ENCODE assay signal across 24 cellular contexts in the genomic region with DNA sequence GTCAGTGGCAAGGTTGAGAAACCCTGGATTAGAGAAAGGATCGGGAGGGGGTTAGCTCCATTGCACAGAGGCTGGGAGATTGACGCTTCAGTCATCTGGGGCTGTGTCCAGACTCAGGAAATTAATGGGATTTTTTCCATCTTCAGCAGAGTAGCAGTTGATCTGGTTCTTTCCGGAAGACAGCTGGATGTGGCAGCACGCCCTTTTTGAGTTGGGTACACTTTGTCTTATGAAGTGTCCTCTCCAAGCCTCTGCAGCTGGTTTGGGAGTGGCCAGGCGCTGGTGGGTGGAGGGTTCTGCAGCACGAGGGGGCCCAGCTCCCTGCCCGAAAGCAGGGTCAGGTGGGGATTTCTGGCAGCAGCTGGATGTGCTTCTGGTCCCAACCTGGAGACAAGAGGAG.
DNase-seq lines count a peak whose midpoint lies in the region; ATAC-seq, FAIRE-seq and TF ChIP-seq lines count a peak whose summit lies in the region.
"Had no signal": no experiment of that assay in that cellular context is flagged by ENCODE, and none has a peak within 500 bp of the region (broad histone marks: within the 10 kb centered on the region; RNA-seq: fewer than 3 reads in every experiment).

No MANE protein-coding gene starts in this region.

- FAIRE-seq in H54 (lab: Jason Lieb, UNC): no peak
- FAIRE-seq: GM12892 had no signal

- H2AFZ ChIP-seq in mesenchymal stem cell (ENCODE audit: low read depth, low read length): no peak overlapping the region

- peaks cover 22% of the 10 kb centered on the region for H3K27me3 Mint-ChIP-seq in brain

- H3K79me1 ChIP-seq in mesenchymal stem cell (replicated peaks; ENCODE audit: low read length, poor library complexity, severe bottlenecking): no peaks in the 10 kb centered on the region

- no peak overlapping the region for H4K8ac ChIP-seq in mesenchymal stem cell (ENCODE audit: low read length)

- no peak overlapping the region for H4K91ac ChIP-seq in mesenchymal stem cell (ENCODE audit: low read length)

- no peak overlapping the region for H2BK120ac ChIP-seq in mesenchymal stem cell (ENCODE audit: low read depth, low read length)

- H3K4me1 ChIP-seq in gastrocnemius medialis: no peaks in the 10 kb centered on the region
- H3K4me1 ChIP-seq in mesenchymal stem cell (ENCODE audit: control insufficient read depth, insufficient read depth, low read depth, low read length): no peaks in the 10 kb centered on the region

- H3K23ac ChIP-seq in mesenchymal stem cell (ENCODE audit: low read length in 2 of 2): no peak overlapping the region

- peaks cover 44% of the 10 kb centered on the region for H3K4me1 Mint-ChIP-seq in brain
- H3K4me1 Mint-ChIP-seq: CD8-positive, alpha-beta memory T cell had no signal

- no peaks in the 10 kb centered on the region for H3K36me3 Mint-ChIP-seq in brain
- H3K36me3 Mint-ChIP-seq: CD8-positive, alpha-beta memory T cell had no signal

- H3K27ac ChIP-seq in gastrocnemius medialis (no peak overlapping the region), mesenchymal stem cell (ENCODE audit: low read length, poor library complexity, severe bottlenecking) (no peak overlapping the region)
- H3K27ac ChIP-seq: C4-2B, HL-60, RWPE1 had no signal

- in situ Hi-C loops in gastrocnemius medialis (cut with MboI; ENCODE audit: low sequenced_read_pairs in 4 of 4): no loop called here

- H3K36me3 ChIP-seq in gastrocnemius medialis (no peaks in the 10 kb centered on the region), mesenchymal stem cell (ENCODE audit: control insufficient read depth in 1 of 2, insufficient read depth in 2 of 2, low read depth in 1 of 2, low read length in 2 of 2) (no peaks in the 10 kb centered on the region)

- H3K4me3 Mint-ChIP-seq in brain: no peak overlapping the region
- H3K4me3 Mint-ChIP-seq: CD8-positive, alpha-beta memory T cell had no signal

- H3K9me3 Mint-ChIP-seq in brain: peaks cover 0 to 4% (median 0%) of the 10 kb centered on the region in 5 experiments

- H2AK5ac ChIP-seq in mesenchymal stem cell (ENCODE audit: low read length, severe bottlenecking): no peak overlapping the region

- H3K14ac ChIP-seq in mesenchymal stem cell (ENCODE audit: low read length in 2 of 2): no peak overlapping the region

- TF ChIP-seq CTCF in brain (conservative IDR thresholded peaks at IDR 0.05) (no peak), gastrocnemius medialis (IDR thresholded peaks at IDR 0.05 in 4 of 5, conservative IDR thresholded peaks at IDR 0.05 in 1 of 5) (no peak)

- H3K4me2 ChIP-seq in mesenchymal stem cell (ENCODE audit: low read length, poor library complexity, severe bottlenecking): no peak overlapping the region

- no peak overlapping the region for H3K18ac ChIP-seq in mesenchymal stem cell (ENCODE audit: low read depth in 1 of 2, low read length in 2 of 2)

- no peak overlapping the region for H3K9ac ChIP-seq in mesenchymal stem cell (ENCODE audit: low read length)

- no peak overlapping the region for H2BK12ac ChIP-seq in mesenchymal stem cell (ENCODE audit: low read length in 2 of 2)

- no peak overlapping the region for H2BK15ac ChIP-seq in mesenchymal stem cell (ENCODE audit: low read depth, poor library complexity, severe bottlenecking)

- no peak for TF ChIP-seq POLR2A in gastrocnemius medialis (IDR thresholded peaks at IDR 0.05)
- TF ChIP-seq POLR2A in H54 (IDR thresholded peaks at IDR 0.05; ENCODE audit: low read depth, low read length): no peak

- H3K27ac Mint-ChIP-seq in brain: peak overlapping the region in 3 of 5 experiments; percentile 7 to 63 (median 51)
- H3K27ac Mint-ChIP-seq: CD8-positive, alpha-beta memory T cell had no signal

- H3K4ac ChIP-seq in mesenchymal stem cell (ENCODE audit: low read depth in 1 of 2, low read length in 2 of 2): no peak overlapping the region

- ATAC-seq in gastrocnemius medialis: peak; percentile 67 to 72
- ATAC-seq: HCT116, Panc1, SK-N-SH treated with all-trans-retinoic acid at 6 μM for 48 hours had no signal

- H3K27me3 ChIP-seq in gastrocnemius medialis (peaks cover 0 to 35% (median 0%) of the 10 kb centered on the region in 3 donors), mesenchymal stem cell (ENCODE audit: control insufficient read depth in 1 of 2, insufficient read depth in 1 of 2, low read length in 2 of 2) (peaks cover 0 to 57% of the 10 kb centered on the region in 2 experiments)

- DNase-seq in DMS79 treated with DMSO at 0.1 percent for 48 hours (lab: John Stamatoyannopoulos, UW) (peak; percentile 50), NCI-H187 (lab: John Stamatoyannopoulos, UW) (peak; percentile 13 to 62), gastrocnemius medialis (peak; percentile 16 to 65), OCI-M2 (lab: John Stamatoyannopoulos, UW; ENCODE audit: unreplicated experiment) (no peak), mesenchymal stem cell (no peak), H54 (ENCODE audit: insufficient read length, low spot score) (no peak)
- DNase-seq: CD8-positive, alpha-beta memory T cell; DMS 273 treated with DMSO at 0.1 percent for 48 hours; DND-41; GOT3; NCI-H1092; NCI-H1417 treated with DMSO at 0.1 percent for 48 hours; NCI-H1694 treated with DMSO at 0.1 percent for 48 hours; NCI-H510A; SHP77 treated with DMSO at 0.1 percent for 48 hours; T-helper 2 cell had no signal

- intact Hi-C loops in gastrocnemius medialis (cut with DNase I; ENCODE audit: low total_unique reads): loop anchor here (10.0 kb wide), 1 partner anchor 80 kb away; no protein-coding TSS in a partner anchor

- H2BK5ac ChIP-seq in mesenchymal stem cell (ENCODE audit: low read depth, low read length, poor library complexity, severe bottlenecking): no peak overlapping the region

- WGBS in mesenchymal stem cell: 57% methylated on average over 6 of the region's 7 CpGs

- no peak overlapping the region for H3K4me3 ChIP-seq in gastrocnemius medialis
- H3K4me3 ChIP-seq in mesenchymal stem cell (ENCODE audit: insufficient read depth in 1 of 2, low read depth in 1 of 2, low read length in 2 of 2): no peak overlapping the region

- H3K9me3 ChIP-seq in gastrocnemius medialis (no peaks in the 10 kb centered on the region), mesenchymal stem cell (ENCODE audit: control insufficient read depth, low read length) (no peaks in the 10 kb centered on the region)

Comparison
In these comparisons a context has a peak if more than half of its experiments do, and no peak if none do; other contexts are left out.
1. DNase-seq: peak in DMS79 treated with DMSO at 0.1 percent for 48 hours (single experiment), NCI-H187 (2 of 2) and gastrocnemius medialis (2 of 2); none in OCI-M2 (single experiment), mesenchymal stem cell (single experiment) and H54 (single experiment).